20 cellular contexts compared by ENCODE assay signal in the genomic region with DNA sequence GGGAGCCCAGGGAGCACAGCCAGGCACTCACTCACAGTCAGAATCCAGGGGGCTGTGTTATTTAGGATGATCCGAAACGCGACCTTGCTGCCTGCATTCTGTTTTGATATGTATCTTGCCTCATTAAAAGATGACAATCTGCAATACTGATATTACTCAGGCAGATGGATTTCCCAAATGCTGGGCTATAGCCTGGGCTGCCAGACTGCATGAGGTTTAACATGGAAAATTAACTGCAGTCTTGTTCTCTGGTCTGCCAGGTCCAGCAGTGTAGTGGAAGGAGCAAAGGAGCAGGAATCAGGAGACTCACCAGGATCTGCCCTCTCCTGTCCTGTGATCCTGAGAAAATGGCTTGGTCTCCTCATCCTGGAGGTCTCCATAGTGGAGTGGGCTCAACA.
"Had no signal": no experiment of that assay in that cellular context is flagged by ENCODE, and none has a peak within 500 bp of the region (broad histone marks: within the 10 kb centered on the region; RNA-seq: fewer than 3 reads in every experiment).

No MANE protein-coding gene starts in this region.

- H3K4me2 ChIP-seq: hepatocyte had no signal

- H3K27ac ChIP-seq: epithelial cell of prostate, gastrocnemius medialis, hepatocyte, ovary, psoas muscle, sigmoid colon, stomach, thoracic aorta, vagina had no signal

- H2AFZ ChIP-seq: hepatocyte had no signal

- H3K36me3 Mint-ChIP-seq: naive thymus-derived CD8-positive, alpha-beta T cell; stimulated activated effector memory CD8-positive, alpha-beta T cell treated with anti-CD3 and anti-CD28 coated beads, Interleukin-12 subunit alpha, Interleukin-12 subunit beta, amount 100 ng/mL, for 72 hours had no signal

- H3K27ac Mint-ChIP-seq: endodermal cell; naive thymus-derived CD8-positive, alpha-beta T cell; stimulated activated effector memory CD8-positive, alpha-beta T cell treated with anti-CD3 and anti-CD28 coated beads, Interleukin-12 subunit alpha, Interleukin-12 subunit beta, amount 100 ng/mL, for 72 hours had no signal

- H3K4me3 ChIP-seq: gastrocnemius medialis, hepatocyte, ovary, psoas muscle, sigmoid colon, stomach, thoracic aorta, vagina had no signal

- H3K79me2 ChIP-seq: hepatocyte had no signal

- H3K4me3 Mint-ChIP-seq: endodermal cell; naive thymus-derived CD8-positive, alpha-beta T cell; stimulated activated effector memory CD8-positive, alpha-beta T cell treated with anti-CD3 and anti-CD28 coated beads, Interleukin-12 subunit alpha, Interleukin-12 subunit beta, amount 100 ng/mL, for 72 hours had no signal

- ATAC-seq: esophagus mucosa; gastrocnemius medialis; naive thymus-derived CD8-positive, alpha-beta T cell; psoas muscle; right cardiac atrium; stimulated activated effector memory CD8-positive, alpha-beta T cell treated with anti-CD3 and anti-CD28 coated beads, Interleukin-12 subunit alpha, Interleukin-12 subunit beta, amount 100 ng/mL, for 72 hours had no signal

- H3K9me3 ChIP-seq: gastrocnemius medialis, ovary, psoas muscle, sigmoid colon, stomach, thoracic aorta, vagina had no signal

- H3K27me3 ChIP-seq: gastrocnemius medialis, hepatocyte, ovary, sigmoid colon, vagina had no signal

- H3K9me3 Mint-ChIP-seq: endodermal cell; stimulated activated effector memory CD8-positive, alpha-beta T cell treated with anti-CD3 and anti-CD28 coated beads, Interleukin-12 subunit alpha, Interleukin-12 subunit beta, amount 100 ng/mL, for 72 hours had no signal

- DNase-seq: effector CD8-positive, alpha-beta T cell; foreskin fibroblast; gastrocnemius medialis; kidney; mammary epithelial cell; ovary; psoas muscle; sigmoid colon; stimulated activated CD4-positive, alpha-beta T cell treated with anti-CD3 and anti-CD28 coated beads, Interleukin-4, amount 100 ng/mL, for 24 hours; stimulated activated naive CD4-positive, alpha-beta T cell treated with Interleukin-2 at 50 U/mL for 16 hours had no signal

- H3K4me1 Mint-ChIP-seq: stimulated activated effector memory CD8-positive, alpha-beta T cell treated with anti-CD3 and anti-CD28 coated beads, Interleukin-12 subunit alpha, Interleukin-12 subunit beta, amount 100 ng/mL, for 72 hours had no signal

- H3K36me3 ChIP-seq: gastrocnemius medialis, ovary, sigmoid colon, stomach, thoracic aorta, vagina had no signal

- H3K4me1 ChIP-seq: gastrocnemius medialis, psoas muscle, stomach, vagina had no signal
